In the genomic region with DNA sequence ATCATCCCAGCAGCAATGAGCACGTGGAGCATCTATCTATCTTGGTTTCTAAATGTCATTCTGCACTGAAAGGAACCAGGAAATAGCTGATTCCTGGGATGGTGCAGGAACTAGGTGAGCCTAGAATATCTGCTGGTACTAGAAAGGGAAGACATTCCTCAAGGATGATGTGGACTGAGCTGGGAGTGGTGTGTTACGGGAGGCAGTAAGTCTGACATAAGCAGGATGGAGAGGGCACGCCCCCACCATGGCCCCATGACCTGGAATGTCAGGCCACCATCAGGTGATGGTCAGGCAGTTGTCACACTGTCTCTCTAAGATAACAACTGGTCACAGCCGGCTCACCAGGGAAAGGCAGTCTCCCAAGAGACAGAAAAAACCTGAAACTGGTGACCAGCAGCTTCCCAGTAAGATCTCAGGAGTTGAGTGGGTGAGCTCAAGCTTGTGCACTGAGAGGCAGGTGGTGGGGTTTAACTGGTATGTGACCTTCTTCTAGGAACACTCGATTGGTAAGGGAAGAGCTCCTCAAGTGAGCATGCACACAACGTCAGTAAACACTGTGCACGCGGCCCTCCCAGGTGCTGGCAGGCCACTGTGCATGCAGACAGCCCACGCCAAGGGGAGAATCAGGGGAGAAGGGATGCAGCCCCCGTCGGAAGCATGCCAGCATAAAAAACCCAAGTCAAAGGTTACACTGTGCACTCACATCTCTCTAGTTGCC, we compare ENCODE assay signal across 2 cellular contexts.
TF ChIP-seq lines count a peak whose summit lies in the region.

No MANE protein-coding gene starts in this region.

TF ChIP-seq in HCT116, 20 proteins besides CTCF, POLR2A, EP300 and RAD21 (continued from another document):
- peak; percentile 62 for TF ChIP-seq SP1 (IDR thresholded peaks at IDR 0.05; ENCODE audit: low read depth)
- TF ChIP-seq, protein P1, sequence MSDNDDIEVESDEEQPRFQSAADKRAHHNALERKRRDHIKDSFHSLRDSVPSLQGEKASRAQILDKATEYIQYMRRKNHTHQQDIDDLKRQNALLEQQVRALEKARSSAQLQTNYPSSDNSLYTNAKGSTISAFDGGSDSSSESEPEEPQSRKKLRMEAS (IDR thresholded peaks at IDR 0.05) = peak; percentile 48; the same call in 1 of the 2 replicates

TF ChIP-seq in SK-N-SH, 30 proteins besides CTCF, POLR2A, EP300 and RAD21:
- TF ChIP-seq, protein P2, sequence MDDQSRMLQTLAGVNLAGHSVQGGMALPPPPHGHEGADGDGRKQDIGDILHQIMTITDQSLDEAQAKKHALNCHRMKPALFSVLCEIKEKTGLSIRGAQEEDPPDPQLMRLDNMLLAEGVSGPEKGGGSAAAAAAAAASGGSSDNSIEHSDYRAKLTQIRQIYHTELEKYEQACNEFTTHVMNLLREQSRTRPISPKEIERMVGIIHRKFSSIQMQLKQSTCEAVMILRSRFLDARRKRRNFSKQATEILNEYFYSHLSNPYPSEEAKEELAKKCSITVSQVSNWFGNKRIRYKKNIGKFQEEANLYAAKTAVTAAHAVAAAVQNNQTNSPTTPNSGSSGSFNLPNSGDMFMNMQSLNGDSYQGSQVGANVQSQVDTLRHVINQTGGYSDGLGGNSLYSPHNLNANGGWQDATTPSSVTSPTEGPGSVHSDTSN (IDR thresholded peaks at IDR 0.05) = peak; percentile 20; the same call in 1 of the 2 replicates
- no peak for TF ChIP-seq RXRA (IDR thresholded peaks at IDR 0.05; ENCODE audit: borderline replicate concordance, low read depth)
- peak; percentile 2; the same call in 1 of the 2 replicates for TF ChIP-seq FOSL2 (IDR thresholded peaks at IDR 0.05; ENCODE audit: borderline replicate concordance, low read depth)
